ENCODE assay signal across 29 cellular contexts in the genomic region with DNA sequence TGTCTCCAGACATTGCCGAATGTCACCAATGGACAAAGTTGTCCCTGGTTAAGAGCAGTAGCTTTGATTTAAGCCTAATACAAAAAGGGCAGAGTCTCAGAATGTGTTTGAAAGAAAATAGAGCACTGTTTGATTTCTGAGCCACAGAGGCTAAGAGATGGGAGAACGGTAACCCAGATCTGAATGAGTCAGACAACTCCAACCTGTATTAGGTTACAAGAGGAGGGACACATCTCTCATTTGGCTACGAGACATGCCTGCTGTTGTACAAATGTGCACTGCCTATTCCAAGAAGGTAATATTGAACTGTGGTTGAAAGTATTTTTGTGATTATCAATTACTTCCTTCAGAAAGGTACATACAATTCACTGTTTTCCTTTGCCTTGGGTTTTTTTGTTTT. TPM values are rescaled to one million over a fixed set of nuclear protein-coding genes. Genes with fewer than 3 reads are reported as not detected.
DNase-seq lines count a peak whose midpoint lies in the region; FAIRE-seq and TF ChIP-seq lines count a peak whose summit lies in the region.
"Had no signal": no experiment of that assay in that cellular context is flagged by ENCODE, and none has a peak within 500 bp of the region (broad histone marks: within the 10 kb centered on the region; RNA-seq: fewer than 3 reads in every experiment).

No MANE protein-coding gene starts in this region.

- no peak for TF ChIP-seq CTCF in PC-9 (conservative IDR thresholded peaks at IDR 0.05)
- no peak for TF ChIP-seq CTCF in osteoblast (IDR thresholded peaks at IDR 0.05; ENCODE audit: extremely low read depth, low read depth, low read length)
- TF ChIP-seq CTCF in kidney (IDR thresholded peaks at IDR 0.05; ENCODE audit: borderline replicate concordance, extremely low read depth, insufficient read depth) = no peak

- peak; percentile 16 for DNase-seq in Caki2 (ENCODE audit: low read depth)
- no peak for DNase-seq in H54 (ENCODE audit: insufficient read length, low spot score)
- DNase-seq in PC-9 = peak in 1 of 2 experiments; percentile 53
- peak; percentile 28 for DNase-seq in glomerular visceral epithelial cell (ENCODE audit: extremely low spot score)
- no peak for DNase-seq in neuronal stem cell (ENCODE audit: low spot score)
- no peak for DNase-seq in NCI-H2227 treated with DMSO at 0.1 percent for 48 hours (lab: John Stamatoyannopoulos, UW)
- no peak for DNase-seq in osteoblast (ENCODE audit: insufficient read length, low spot score, missing footprints)
- no peak for DNase-seq in kidney
- DNase-seq: activated CD4-positive, alpha-beta T cell treated with anti-CD3 and anti-CD28 coated beads for 4 hours; activated CD8-positive, alpha-beta T cell treated with anti-CD3 and anti-CD28 coated beads, Interleukin-2, amount 10 ng/mL, durations not matched to agents 7 days and 5 days; amniotic stem cell; C1 segment of cervical spinal cord; DND-41; immature natural killer cell; MV-4-11; NCI-H1436; NCI-H2081 treated with DMSO at 0.1 percent for 48 hours; NCI-H524; nephron progenitor cell; NK-92 treated with Interleukin-12 subunit alpha and Interleukin-12 subunit beta, amount 100 ng/mL, for 24 hours; pancreas; SHP77; stimulated activated naive CD4-positive, alpha-beta T cell treated with Interleukin-2 at 50 U/mL for 16 hours; T-helper 9 cell; upper lobe of right lung had no signal

- H2BK12ac ChIP-seq in neuronal stem cell (ENCODE audit: low read length) = no peak overlapping the region

- H2AFZ ChIP-seq in PC-9 (0 out of 2 replicates have a peak overlapping the region, but pooled peaks have one; percentile 4), neuronal stem cell (ENCODE audit: low read length) (no peak overlapping the region), osteoblast (ENCODE audit: low read length) (no peak overlapping the region)

- H2BK15ac ChIP-seq in neuronal stem cell (ENCODE audit: low read length) = no peak overlapping the region

- intact Hi-C loops in PC-9 (cut with micrococcal nuclease; ENCODE audit: unreplicated experiment) = no loop called here
- intact Hi-C loops in kidney (cut with DNase I) = no loop called here

- BruUV-seq in PC-9 (replicated peaks; lab: Mats Ljungman, UMichigan) = no TSS peak

- WGBS in neuronal stem cell (ENCODE audit: extremely low coverage in 2 of 2, insufficient read length in 2 of 2, insufficient replicate concordance in 1 of 2), 2 donors = no CpG with 5 or more reads among the region's 3 CpGs

- H2BK120ac ChIP-seq in neuronal stem cell (ENCODE audit: low read depth, low read length) = no peak overlapping the region

- H3K79me2 ChIP-seq in PC-9 (ENCODE audit: low read depth) (peaks cover 1% of the 10 kb centered on the region; the same call in 1 of the 2 replicates), osteoblast (ENCODE audit: insufficient read depth, low read length) (no peaks in the 10 kb centered on the region)

- H3K9me3 ChIP-seq in PC-9 (ENCODE audit: insufficient read depth, low read depth) = no peaks in the 10 kb centered on the region
- H3K9me3 ChIP-seq in neuronal stem cell (replicated peaks in 1 of 2; ENCODE audit: control insufficient read depth in 2 of 2, insufficient read depth in 1 of 2, low read depth in 1 of 2, low read length in 2 of 2) = no peaks in the 10 kb centered on the region
- H3K9me3 ChIP-seq in osteoblast (ENCODE audit: low read depth, low read length) = no peaks in the 10 kb centered on the region
- H3K9me3 ChIP-seq in kidney (ENCODE audit: control insufficient read depth in 1 of 2, low read length in 2 of 2) = no peaks in the 10 kb centered on the region
- H3K9me3 ChIP-seq: pancreas, upper lobe of right lung had no signal

- no peak overlapping the region for H4K8ac ChIP-seq in neuronal stem cell (ENCODE audit: low read depth, low read length)

- no peak overlapping the region for H3K27ac ChIP-seq in PC-9
- H3K27ac ChIP-seq in neuronal stem cell (replicated peaks; ENCODE audit: low read length) = no peak overlapping the region
- H3K27ac ChIP-seq in osteoblast (ENCODE audit: low read depth, low read length) = no peak overlapping the region
- H3K27ac ChIP-seq in kidney (ENCODE audit: low read depth in 2 of 2, low read length in 2 of 2) = no peak overlapping the region
- H3K27ac ChIP-seq: KMS-11, pancreas, upper lobe of right lung, VCaP had no signal

- peaks cover 1% of the 10 kb centered on the region for H3K79me1 ChIP-seq in neuronal stem cell (ENCODE audit: low read depth, low read length)

- no peak overlapping the region for H3K4ac ChIP-seq in neuronal stem cell (ENCODE audit: low read length)

- no peaks in the 10 kb centered on the region for H3K9me2 ChIP-seq in PC-9 (ENCODE audit: insufficient read depth)

- CTCF ChIA-PET in PC-9 (lab: Charles Lee) = no interaction called here

- H3K4me2 ChIP-seq in PC-9 = peak overlapping the region; percentile 14
- no peak overlapping the region for H3K4me2 ChIP-seq in neuronal stem cell (ENCODE audit: insufficient read depth, low read length, poor library complexity, severe bottlenecking)
- H3K4me2 ChIP-seq in osteoblast (ENCODE audit: insufficient read depth, low read length) = no peak overlapping the region
- H3K4me2 ChIP-seq: KMS-11, smooth muscle cell had no signal

- TF ChIP-seq POLR2A in H54 (IDR thresholded peaks at IDR 0.05; ENCODE audit: low read depth, low read length) = no peak

- H4K20me1 ChIP-seq in PC-9 (ENCODE audit: insufficient read depth) = no peaks in the 10 kb centered on the region
- no peaks in the 10 kb centered on the region for H4K20me1 ChIP-seq in osteoblast (ENCODE audit: insufficient read depth, low read length)

- in situ Hi-C loops in Caki2 (cut with HindIII; ENCODE audit: low pct_unique_long_range_greater_than_20kb, low sequenced_read_pairs) = no loop called here

- FAIRE-seq in H54 (lab: Jason Lieb, UNC) (peak; percentile 23), kidney (lab: Jason Lieb, UNC) (no peak)
- FAIRE-seq: H1, pancreas had no signal

- H3K9ac ChIP-seq in neuronal stem cell (ENCODE audit: low read depth, low read length, poor library complexity) (no peak overlapping the region), kidney (ENCODE audit: low read length in 2 of 2) (no peak overlapping the region)
- H3K9ac ChIP-seq: KMS-11 had no signal

- H3K4me3 ChIP-seq in PC-9 (no peak overlapping the region), neuronal stem cell (ENCODE audit: low read length in 2 of 2) (no peak overlapping the region), osteoblast (ENCODE audit: insufficient read depth, low read length) (no peak overlapping the region), kidney (ENCODE audit: low read length in 2 of 2) (no peak overlapping the region)
- H3K4me3 ChIP-seq: pancreas, smooth muscle cell, upper lobe of right lung had no signal

- H3K36me3 ChIP-seq in PC-9 (ENCODE audit: low read depth) (no peaks in the 10 kb centered on the region), neuronal stem cell (replicated peaks in 1 of 2; ENCODE audit: control insufficient read depth in 2 of 2, insufficient read depth in 2 of 2, low read length in 2 of 2) (no peaks in the 10 kb centered on the region), osteoblast (ENCODE audit: insufficient read depth, low read length) (no peaks in the 10 kb centered on the region), kidney (ENCODE audit: control insufficient read depth in 1 of 2, insufficient read depth in 2 of 2, low read length in 2 of 2) (no peaks in the 10 kb centered on the region)
- H3K36me3 ChIP-seq: pancreas, upper lobe of right lung had no signal

- no peak overlapping the region for H4K91ac ChIP-seq in neuronal stem cell (ENCODE audit: low read depth, low read length, poor library complexity)

- no peak overlapping the region for H3K23ac ChIP-seq in neuronal stem cell (ENCODE audit: low read depth, low read length, poor library complexity)

- H2AK5ac ChIP-seq in neuronal stem cell (ENCODE audit: low read depth, low read length) = no peak overlapping the region

- H3K18ac ChIP-seq in neuronal stem cell (ENCODE audit: low read length) = no peak overlapping the region

- H3K27me3 ChIP-seq in PC-9 (ENCODE audit: insufficient read depth, low read depth) (no peaks in the 10 kb centered on the region), neuronal stem cell (ENCODE audit: control insufficient read depth in 3 of 3, insufficient read depth in 3 of 3, low read depth in 1 of 3, low read length in 3 of 3) (no peaks in the 10 kb centered on the region), osteoblast (ENCODE audit: insufficient read depth, low read length) (no peaks in the 10 kb centered on the region)
- H3K27me3 ChIP-seq: pancreas, upper lobe of right lung had no signal

- H3K4me1 ChIP-seq in PC-9 (replicated peaks; ENCODE audit: insufficient read depth) (peaks cover 33% of the 10 kb centered on the region), neuronal stem cell (ENCODE audit: control insufficient read depth in 2 of 2, insufficient read depth in 1 of 2, low read depth in 1 of 2, low read length in 2 of 2) (peaks cover 0 to 9% of the 10 kb centered on the region in 2 donors), osteoblast (ENCODE audit: insufficient read depth, low read length) (peaks cover 6% of the 10 kb centered on the region), kidney (ENCODE audit: control insufficient read depth in 1 of 2, insufficient read depth in 1 of 2, low read depth in 1 of 2, low read length in 2 of 2) (peaks cover 0 to 4% of the 10 kb centered on the region in 2 donors)

- peaks cover 5% of the 10 kb centered on the region; the same call in 1 of the 2 replicates for H3F3A ChIP-seq in PC-9 (ENCODE audit: insufficient read depth, low read depth)

- H2BK5ac ChIP-seq in neuronal stem cell (ENCODE audit: low read length) = no peak overlapping the region

- POLR2A ChIA-PET in PC-9 (lab: Charles Lee; ENCODE audit: unreplicated experiment) = no interaction called here

- H3K14ac ChIP-seq in neuronal stem cell (ENCODE audit: low read length) = no peak overlapping the region

RNA-seq across cellular contexts. Expression of gene HSPH1, which starts 4.9 kb away (rescaled TPM):
- total RNA-seq in Caki2 (2014; rRNA removed; shearing (Covaris generic); ENCODE audit: low replicate concordance) = 62.4 and 82.0 TPM in 2 replicates
- total RNA-seq in PC-9 (2021) = 61.8 and 105 TPM in 2 replicates
- 36.9 TPM for polyA plus RNA-seq in neuronal stem cell (2013, experiment 1 of 2)
- 36.7 TPM for polyA plus RNA-seq in neuronal stem cell (2013, experiment 2 of 2)
- 35.5 and 43.3 TPM in 2 replicates for total RNA-seq in osteoblast
- 46.2 TPM for total RNA-seq in kidney
- 66.2 TPM for polyA plus RNA-seq in kidney (ENCODE audit: insufficient read depth, low read depth, low replicate concordance)

RNA-seq across cellular contexts. Expression of gene B3GLCT, which starts 33.2 kb away (rescaled TPM):
- 7.4 and 8.7 TPM in 2 replicates for total RNA-seq in Caki2 (2014; rRNA removed; shearing (Covaris generic); ENCODE audit: low replicate concordance)
- total RNA-seq in PC-9 (2021) (3.5 and 5.4 TPM in 2 replicates), osteoblast (14.7 and 18.8 TPM in 2 replicates), kidney (7.7 TPM)
- polyA plus RNA-seq in neuronal stem cell (2013, experiment 1 of 2) = 4.5 TPM
- polyA plus RNA-seq in neuronal stem cell (2013, experiment 2 of 2) = 4.6 TPM
- polyA plus RNA-seq in kidney (ENCODE audit: insufficient read depth, low read depth, low replicate concordance) = 5.9 TPM

Comparison
In these comparisons a context has a peak if more than half of its experiments do, and no peak if none do; other contexts are left out.
1. DNase-seq: peak in Caki2 (single experiment) and glomerular visceral epithelial cell (single experiment); none in H54 (single experiment), neuronal stem cell (single experiment), NCI-H2227 treated with DMSO at 0.1 percent for 48 hours (single experiment), osteoblast (single experiment) and kidney (single experiment).